Comparison of ENCODE assay signal across 13 cellular contexts in the genomic region with DNA sequence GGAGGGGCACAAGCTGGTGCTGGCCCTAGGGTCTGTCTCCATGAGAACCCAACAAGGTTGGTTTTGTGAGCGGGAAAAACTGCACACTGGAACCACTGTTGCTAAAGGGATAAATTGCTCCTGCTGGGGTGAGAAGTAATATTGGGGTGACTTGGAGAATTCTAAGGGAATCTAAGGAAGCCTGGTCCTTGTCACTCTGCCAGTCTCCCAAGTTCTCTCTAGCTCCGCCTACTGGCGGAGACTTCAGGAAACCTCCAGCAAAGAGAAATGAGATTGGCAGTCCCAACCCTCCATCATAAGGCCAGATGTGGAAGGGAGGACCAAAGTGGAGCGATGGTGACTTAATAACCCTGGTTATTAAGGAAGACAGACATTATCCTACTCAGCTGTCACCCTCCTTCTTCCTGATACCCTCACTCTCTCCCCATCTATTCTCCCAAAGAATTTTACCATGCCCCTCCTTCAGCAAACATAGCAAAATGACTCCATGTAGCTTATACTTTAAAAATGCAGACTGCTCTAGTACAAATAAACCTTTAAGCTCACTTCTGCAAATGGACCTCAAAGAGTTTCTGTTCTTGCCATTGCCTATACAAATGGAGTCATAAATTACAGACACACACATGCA. TPM values are rescaled to one million over a fixed set of nuclear protein-coding genes. Genes with fewer than 3 reads are reported as not detected.
DNase-seq lines count a peak whose midpoint lies in the region; ATAC-seq, FAIRE-seq and TF ChIP-seq lines count a peak whose summit lies in the region.
"Had no signal": no experiment of that assay in that cellular context is flagged by ENCODE, and none has a peak within 500 bp of the region (broad histone marks: within the 10 kb centered on the region; RNA-seq: fewer than 3 reads in every experiment).

No MANE protein-coding gene starts in this region.

- 0 out of 3 replicates have a peak, but pooled peaks have one; percentile 24 for TF ChIP-seq CTCF in A549 (IDR thresholded peaks at IDR 0.05)
- TF ChIP-seq CTCF in Calu3 (IDR thresholded peaks at IDR 0.05; ENCODE audit: unreplicated experiment): no peak
- TF ChIP-seq CTCF in WERI-Rb-1 (IDR thresholded peaks at IDR 0.05; ENCODE audit: low read depth, low read length): peak; percentile 86
- no peak for TF ChIP-seq CTCF in spleen (IDR thresholded peaks at IDR 0.05 in 8 of 11, conservative IDR thresholded peaks at IDR 0.05 in 3 of 11)

- H3K27me3 ChIP-seq in Karpas-422 (ENCODE audit: low read length) (no peaks in the 10 kb centered on the region), WERI-Rb-1 (ENCODE audit: insufficient read depth, low read depth, severe bottlenecking) (peaks cover 90% of the 10 kb centered on the region), spleen (replicated peaks in 1 of 7) (peaks cover 0 to 28% (median 0%) of the 10 kb centered on the region in 7 donors)
- H3K27me3 ChIP-seq: ascending aorta had no signal

- H3K36me3 Mint-ChIP-seq in Calu3 (ENCODE audit: insufficient read depth, unreplicated experiment): no peaks in the 10 kb centered on the region
- H3K36me3 Mint-ChIP-seq: stimulated activated memory B cell treated with anti-CD40 and anti-IgM and Interleukin-4, amounts not matched to agents 10 μg/mL and 1 μg/mL and 100 μg/mL, for 72 hours had no signal

- intact Hi-C loops in Calu3 (cut with micrococcal nuclease; ENCODE audit: unreplicated experiment) (no loop called here), spleen (cut with DNase I; ENCODE audit: low total_unique reads) (no loop called here)

- peaks cover 39% of the 10 kb centered on the region for H3K27me3 Mint-ChIP-seq in Calu3 (ENCODE audit: unreplicated experiment)

- POLR2A ChIA-PET in A549 (lab: Yijun Ruan, JAX): no interaction called here

- H3K9me2 ChIP-seq in Karpas-422 (replicated peaks; ENCODE audit: insufficient read depth, low read length): no peaks in the 10 kb centered on the region

- TF ChIP-seq POLR2A in A549 (IDR thresholded peaks at IDR 0.05; ENCODE audit: low read length): no peak
- TF ChIP-seq POLR2A in spleen (IDR thresholded peaks at IDR 0.05): no peak

- 24% methylated on average over 4 of the region's 4 CpGs for WGBS in A549 (ENCODE audit: missing lambda C conversion rate)
- WGBS in spleen, 5 donors: 54 to 71% (median 59%) methylated on average over 4 of the region's 4 CpGs

- H3K9ac ChIP-seq in Karpas-422 (ENCODE audit: low read length): no peak overlapping the region

- no peak overlapping the region for H3K27ac Mint-ChIP-seq in Calu3 (ENCODE audit: unreplicated experiment)
- H3K27ac Mint-ChIP-seq: mesothelial cell of epicardium; stimulated activated memory B cell treated with anti-CD40 and anti-IgM and Interleukin-4, amounts not matched to agents 10 μg/mL and 1 μg/mL and 100 μg/mL, for 72 hours had no signal

- H3K4me1 Mint-ChIP-seq in Calu3 (ENCODE audit: low read depth, unreplicated experiment): peaks cover under 1% of the 10 kb centered on the region
- H3K4me1 Mint-ChIP-seq: mesothelial cell of epicardium; stimulated activated memory B cell treated with anti-CD40 and anti-IgM and Interleukin-4, amounts not matched to agents 10 μg/mL and 1 μg/mL and 100 μg/mL, for 72 hours had no signal

- H3K4me3 ChIP-seq in A549 (no peak overlapping the region), Karpas-422 (ENCODE audit: low read length) (no peak overlapping the region), WERI-Rb-1 (ENCODE audit: low read depth, low read length) (no peak overlapping the region), spleen (no peak overlapping the region)
- H3K4me3 ChIP-seq: ascending aorta had no signal

- no peaks in the 10 kb centered on the region for H3K9me3 ChIP-seq in A549
- H3K9me3 ChIP-seq in Karpas-422 (ENCODE audit: low read length): no peaks in the 10 kb centered on the region
- no peaks in the 10 kb centered on the region for H3K9me3 ChIP-seq in WERI-Rb-1 (ENCODE audit: severe bottlenecking)
- no peaks in the 10 kb centered on the region for H3K9me3 ChIP-seq in spleen
- H3K9me3 ChIP-seq: ascending aorta had no signal

- H3K27ac ChIP-seq in A549 (no peak overlapping the region), Karpas-422 (ENCODE audit: low read length) (no peak overlapping the region), WERI-Rb-1 (no peak overlapping the region), spleen (no peak overlapping the region)
- H3K27ac ChIP-seq: ascending aorta had no signal

- ATAC-seq in A549 (peak in 1 of 2 experiments; percentile 70; a peak in 3 of 6 replicates), GM18519 (IDR thresholded peaks at IDR 0.05; ENCODE audit: low FRiP score, unreplicated experiment) (no peak)
- ATAC-seq: stimulated activated memory B cell treated with anti-CD40 and anti-IgM and Interleukin-4, amounts not matched to agents 10 μg/mL and 1 μg/mL and 100 μg/mL, for 72 hours had no signal

- TF ChIP-seq EP300 in A549 (IDR thresholded peaks at IDR 0.05): no peak

- H3K4me2 ChIP-seq in A549: no peak overlapping the region
- no peak overlapping the region for H3K4me2 ChIP-seq in Karpas-422 (ENCODE audit: low read depth, low read length, poor library complexity, severe bottlenecking)

- 0 out of 5 replicates have a peak, but pooled peaks of 1 of the 2 experiments have one; percentile 11 for TF ChIP-seq RAD21 in A549 (conservative IDR thresholded peaks at IDR 0.05 in 1 of 2, IDR thresholded peaks at IDR 0.05 in 1 of 2)

- no peak overlapping the region for H3K4me3 Mint-ChIP-seq in Calu3 (ENCODE audit: low read depth, unreplicated experiment)
- H3K4me3 Mint-ChIP-seq: mesothelial cell of epicardium; stimulated activated memory B cell treated with anti-CD40 and anti-IgM and Interleukin-4, amounts not matched to agents 10 μg/mL and 1 μg/mL and 100 μg/mL, for 72 hours had no signal

- H3K36me3 ChIP-seq in Karpas-422 (ENCODE audit: insufficient read depth, low read length): no peaks in the 10 kb centered on the region
- no peaks in the 10 kb centered on the region for H3K36me3 ChIP-seq in WERI-Rb-1
- H3K36me3 ChIP-seq in spleen: no peaks in the 10 kb centered on the region
- H3K36me3 ChIP-seq: ascending aorta had no signal

- BruUV-seq in Calu3 (replicated peaks; lab: Mats Ljungman, UMichigan): no TSS peak

- H3K79me2 ChIP-seq in Karpas-422 (ENCODE audit: low read length): no peaks in the 10 kb centered on the region

- FAIRE-seq in A549 (lab: Jason Lieb, UNC): no peak

- no peak overlapping the region for H2AFZ ChIP-seq in Karpas-422 (ENCODE audit: low read length)

- CTCF ChIA-PET in A549 (lab: Yijun Ruan, JAX): interaction anchor here (0.8 to 1.3 kb wide), 5 partner anchors 10 to 58 kb away, joined by 3 to 4 read pairs (median 3); a partner anchor contains a TSS
- CTCF ChIA-PET in Calu3 (lab: Charles Lee): interaction anchor here (0.8 to 1.6 kb wide), 2 partner anchors 12 to 26 kb away, joined by 3 to 4 read pairs; no protein-coding TSS in a partner anchor

- no peaks in the 10 kb centered on the region for H4K20me1 ChIP-seq in Karpas-422 (ENCODE audit: insufficient read depth, low read depth, low read length)

- H3K9me3 Mint-ChIP-seq in Calu3 (ENCODE audit: low read depth, unreplicated experiment): no peaks in the 10 kb centered on the region

- no peaks in the 10 kb centered on the region for H3K4me1 ChIP-seq in A549
- no peaks in the 10 kb centered on the region for H3K4me1 ChIP-seq in Karpas-422 (ENCODE audit: low read length)
- H3K4me1 ChIP-seq in spleen: no peaks in the 10 kb centered on the region
- H3K4me1 ChIP-seq: ascending aorta had no signal

- DNase-seq in A549 (ENCODE audit: low read depth in 1 of 2, low spot score in 1 of 2): peak in 1 of 2 experiments; percentile 48
- peak; percentile 26 for DNase-seq in Calu3
- peak; percentile 50 for DNase-seq in Karpas-422
- DNase-seq in WERI-Rb-1: peak; percentile 66
- no peak for DNase-seq in spleen
- DNase-seq in retina: no peak
- no peak for DNase-seq in globus pallidus (ENCODE audit: low spot score)
- DNase-seq: activated CD4-positive, alpha-beta T cell treated with anti-CD3 and anti-CD28 coated beads, Interleukin-2, amount 50 U/mL, for 1 hour; foreskin melanocyte had no signal

RNA-seq across cellular contexts. Expression of gene LCE1F, which starts 2.7 kb away (rescaled TPM):
- not detected in 2 replicates for polyA plus RNA-seq in A549 (2011; rRNA removed)
- not detected in 2 replicates for polyA plus RNA-seq in A549 (2012; cell fraction: cytosol; rRNA removed)
- polyA plus RNA-seq in A549 (2012; cell fraction: nucleus; rRNA removed): not detected in 2 replicates
- polyA plus RNA-seq in A549 (2017; fragmentation: RNase III; extraction: RNeasy Plus Mini Kit Qiagen cat#74134 plus additional on column Dnase treatment): not detected in 3 replicates
- not detected in 2 replicates for polyA minus RNA-seq in A549 (2011; rRNA and poly(A)+ RNA removed)
- total RNA-seq in Calu3 (2022): not detected in 2 replicates
- not detected in 2 replicates for total RNA-seq in Karpas-422 (2014; rRNA removed; shearing (Covaris generic); ENCODE audit: low replicate concordance)
- not detected for total RNA-seq in spleen
- not detected for polyA plus RNA-seq in spleen
- total RNA-seq: ascending aorta, mesothelial cell of epicardium had no signal

RNA-seq across cellular contexts. Expression of gene LCE1E, which starts 8.4 kb away (rescaled TPM):
- polyA plus RNA-seq in A549 (2011; rRNA removed) (not detected in 2 replicates), A549 (2017; fragmentation: RNase III; extraction: RNeasy Plus Mini Kit Qiagen cat#74134 plus additional on column Dnase treatment) (not detected in 3 replicates), spleen (not detected)
- not detected in 2 replicates for polyA plus RNA-seq in A549 (2012; cell fraction: cytosol; rRNA removed)
- not detected in 2 replicates for polyA plus RNA-seq in A549 (2012; cell fraction: nucleus; rRNA removed)
- polyA minus RNA-seq in A549 (2011; rRNA and poly(A)+ RNA removed): not detected in 2 replicates
- total RNA-seq in Calu3 (2022) (not detected in 2 replicates), spleen (not detected)
- total RNA-seq in Karpas-422 (2014; rRNA removed; shearing (Covaris generic); ENCODE audit: low replicate concordance): not detected in 2 replicates
- total RNA-seq: ascending aorta, mesothelial cell of epicardium had no signal

RNA-seq across cellular contexts. Expression of gene LCE1D, which starts 18.9 kb away (rescaled TPM):
- polyA plus RNA-seq in A549 (2011; rRNA removed) (not detected in 2 replicates), A549 (2017; fragmentation: RNase III; extraction: RNeasy Plus Mini Kit Qiagen cat#74134 plus additional on column Dnase treatment) (not detected in 3 replicates), spleen (not detected)
- not detected in 2 replicates for polyA plus RNA-seq in A549 (2012; cell fraction: cytosol; rRNA removed)
- not detected in 2 replicates for polyA plus RNA-seq in A549 (2012; cell fraction: nucleus; rRNA removed)
- polyA minus RNA-seq in A549 (2011; rRNA and poly(A)+ RNA removed): not detected in 2 replicates
- total RNA-seq in Calu3 (2022) (not detected in 2 replicates), spleen (not detected)
- not detected in 2 replicates for total RNA-seq in Karpas-422 (2014; rRNA removed; shearing (Covaris generic); ENCODE audit: low replicate concordance)
- total RNA-seq: ascending aorta, mesothelial cell of epicardium had no signal

RNA-seq across cellular contexts. Expression of gene KPRP, which starts 19.8 kb away (rescaled TPM):
- polyA plus RNA-seq in A549 (2011; rRNA removed) (not detected in 2 replicates), A549 (2017; fragmentation: RNase III; extraction: RNeasy Plus Mini Kit Qiagen cat#74134 plus additional on column Dnase treatment) (not detected in 3 replicates), spleen (not detected)
- polyA plus RNA-seq in A549 (2012; cell fraction: cytosol; rRNA removed): 0.01 TPM in 1 of 2 replicates, not detected in the other
- 0.02 and 0.04 TPM in 2 replicates for polyA plus RNA-seq in A549 (2012; cell fraction: nucleus; rRNA removed)
- polyA minus RNA-seq in A549 (2011; rRNA and poly(A)+ RNA removed): 0.21 TPM in 1 of 2 replicates, not detected in the other
- total RNA-seq in Calu3 (2022) (not detected in 2 replicates), spleen (not detected)
- not detected in 2 replicates for total RNA-seq in Karpas-422 (2014; rRNA removed; shearing (Covaris generic); ENCODE audit: low replicate concordance)
- total RNA-seq: ascending aorta, mesothelial cell of epicardium had no signal

RNA-seq across cellular contexts. Expression of gene LCE1C, which starts 28.8 kb away (rescaled TPM):
- polyA plus RNA-seq in A549 (2011; rRNA removed) (not detected in 2 replicates), A549 (2017; fragmentation: RNase III; extraction: RNeasy Plus Mini Kit Qiagen cat#74134 plus additional on column Dnase treatment) (not detected in 3 replicates), spleen (not detected)
- not detected in 2 replicates for polyA plus RNA-seq in A549 (2012; cell fraction: cytosol; rRNA removed)
- polyA plus RNA-seq in A549 (2012; cell fraction: nucleus; rRNA removed): not detected in 2 replicates
- not detected in 2 replicates for polyA minus RNA-seq in A549 (2011; rRNA and poly(A)+ RNA removed)
- total RNA-seq in Calu3 (2022) (not detected in 2 replicates), spleen (not detected)
- not detected in 2 replicates for total RNA-seq in Karpas-422 (2014; rRNA removed; shearing (Covaris generic); ENCODE audit: low replicate concordance)
- total RNA-seq: ascending aorta, mesothelial cell of epicardium had no signal

Comparison
In these comparisons a context has a peak if more than half of its experiments do, and no peak if none do; other contexts are left out.
1. DNase-seq: peak in Calu3 (single experiment), Karpas-422 (single experiment) and WERI-Rb-1 (single experiment); none in spleen (single experiment), retina (single experiment) and globus pallidus (single experiment).
2. CTCF ChIP-seq: peak in A549 (single experiment) and WERI-Rb-1 (single experiment); none in Calu3 (single experiment) and spleen (0 of 11).